23 cellular contexts compared by ENCODE assay signal in genomic region chr4:167023359-167023925, GRCh38.
DNase-seq lines count a peak whose midpoint lies in the region; ATAC-seq, FAIRE-seq and TF ChIP-seq lines count a peak whose summit lies in the region.
"Had no signal": no experiment of that assay in that cellular context is flagged by ENCODE, and none has a peak within 500 bp of the region (broad histone marks: within the 10 kb centered on the region; RNA-seq: fewer than 3 reads in every experiment).

No MANE protein-coding gene starts in this region.

- FAIRE-seq in HepG2 (lab: Jason Lieb, UNC) = no peak
- FAIRE-seq in bronchial epithelial cell (lab: Jason Lieb, UNC) = no peak
- FAIRE-seq: HTR-8/SVneo had no signal

- intact Hi-C loops in HepG2 (cut with micrococcal nuclease; ENCODE audit: unreplicated experiment) (loop anchor here (5.0 kb wide), 1 partner anchor 1129 kb away; no protein-coding TSS in a partner anchor), natural killer cell (cut with micrococcal nuclease) (no loop called here), lower lobe of right lung (cut with DNase I) (no loop called here)

- POLR2A ChIA-PET in HepG2 (lab: Yijun Ruan, JAX) = no interaction called here

- 25% methylated on average over 4 of the region's 4 CpGs for WGBS in liver
- 2% methylated on average over 4 of the region's 4 CpGs for WGBS in HepG2 (ENCODE audit: low lambda C conversion rate)

- H3K4me3 Mint-ChIP-seq in natural killer cell = no peak overlapping the region
- H3K4me3 Mint-ChIP-seq: CD8-positive, alpha-beta memory T cell had no signal

- H3K4me1 ChIP-seq in liver (ENCODE audit: control insufficient read depth in 4 of 4, insufficient read depth in 4 of 4, low read length in 3 of 4) (peaks cover 0 to 16% (median 3%) of the 10 kb centered on the region in 4 donors), HepG2 (ENCODE audit: insufficient read depth, low read length) (no peaks in the 10 kb centered on the region), lower lobe of right lung (no peaks in the 10 kb centered on the region)

- TF ChIP-seq CTCF in liver (IDR thresholded peaks at IDR 0.05; ENCODE audit: low read depth, low read length, missing input control) (no peak), HepG2 (CRISPR knock-in tag; IDR thresholded peaks at IDR 0.05) (no peak), bronchial epithelial cell (IDR thresholded peaks at IDR 0.05; ENCODE audit: insufficient read depth, low read length, severe bottlenecking) (no peak), natural killer cell (IDR thresholded peaks at IDR 0.05) (no peak), lower lobe of right lung (IDR thresholded peaks at IDR 0.05) (no peak)

- TF ChIP-seq EP300 in HepG2 (IDR thresholded peaks at IDR 0.05; ENCODE audit: low read depth in 2 of 2, low read length in 2 of 2) (no peak), HepG2 (CRISPR knock-in tag; IDR thresholded peaks at IDR 0.05; ENCODE audit: borderline replicate concordance) (no peak)

- no peaks in the 10 kb centered on the region for H3K9me3 ChIP-seq in liver (ENCODE audit: control insufficient read depth in 4 of 4, low read length in 3 of 4)
- no peaks in the 10 kb centered on the region for H3K9me3 ChIP-seq in HepG2 (ENCODE audit: low read length)
- H3K9me3 ChIP-seq in lower lobe of right lung = no peaks in the 10 kb centered on the region

- in situ Hi-C loops in HepG2 (cut with HindIII; ENCODE audit: extremely low pct_ligation_motif_present, low pct_unique_long_range_greater_than_20kb) = loop anchor here (5.0 to 25.0 kb wide), 2 partner anchors 264 to 1064 kb away; partner anchors contain the start of gene ANXA10

- H3K4me3 ChIP-seq in liver (ENCODE audit: low read depth in 1 of 3, low read length in 3 of 3) (peak overlapping the region; percentile 16 to 40 (median 16)), HepG2 (replicated peaks in 1 of 3; ENCODE audit: insufficient read depth in 1 of 3, low read depth in 2 of 3, low read length in 3 of 3) (no peak overlapping the region), bronchial epithelial cell (ENCODE audit: low read depth, low read length) (no peak overlapping the region), lower lobe of right lung (no peak overlapping the region)
- H3K4me3 ChIP-seq: PC-9 had no signal

- no peaks in the 10 kb centered on the region for H3K79me2 ChIP-seq in HepG2 (ENCODE audit: insufficient read depth, low read length)

- H3K27ac ChIP-seq in liver (ENCODE audit: low read depth in 1 of 2, low read length in 2 of 2) (peak overlapping the region; percentile 51 to 83), HepG2 (ENCODE audit: extremely low read length, insufficient read depth, low read length) (no peak overlapping the region), lower lobe of right lung (no peak overlapping the region)
- H3K27ac ChIP-seq: C4-2B, KMS-11, PC-9 had no signal

- H4K20me1 ChIP-seq in HepG2 (ENCODE audit: insufficient read depth, low read length) = no peaks in the 10 kb centered on the region

- H3K27ac Mint-ChIP-seq in natural killer cell = no peak overlapping the region
- H3K27ac Mint-ChIP-seq: CD8-positive, alpha-beta memory T cell had no signal

- H3K4me2 ChIP-seq in HepG2 (ENCODE audit: low read depth, low read length) = no peak overlapping the region
- H3K4me2 ChIP-seq: KMS-11, PC-9 had no signal

- no peaks in the 10 kb centered on the region for H3K36me3 Mint-ChIP-seq in natural killer cell
- H3K36me3 Mint-ChIP-seq: CD8-positive, alpha-beta memory T cell had no signal

- DNase-seq in HepG2 (ENCODE audit: low spot score) = no peak
- DNase-seq in bronchial epithelial cell (ENCODE audit: low read depth) = peak; percentile 14
- no peak for DNase-seq in left lobe of liver (ENCODE audit: low spot score)
- DNase-seq in NCI-H1048 (lab: John Stamatoyannopoulos, UW) = no peak
- DNase-seq in natural killer cell = no peak
- DNase-seq in lower lobe of right lung = no peak
- DNase-seq: 8988T; Calu3; CD8-positive, alpha-beta memory T cell; GDM1; H7; IMR-90; NCI-H1694 treated with DMSO at 0.1 percent for 48 hours; NCI-H2081 treated with DMSO at 0.1 percent for 48 hours; NCI-H2171 treated with DMSO at 0.1 percent for 48 hours; NCI-H526; PC-9; RPMI8226; SHP77 had no signal

- CTCF ChIA-PET in HepG2 (lab: Yijun Ruan, JAX; ENCODE audit: low intra/inter-chr PET ratio, low total read pairs) = no interaction called here

- TF ChIP-seq RAD21 in liver (IDR thresholded peaks at IDR 0.05) (no peak), HepG2 (CRISPR knock-in tag; IDR thresholded peaks at IDR 0.05) (no peak)

- peaks cover 2 to 7% of the 10 kb centered on the region in 2 donors for H3K9me3 Mint-ChIP-seq in natural killer cell

- BruUV-seq in HepG2 (replicated peaks; lab: Mats Ljungman, UMichigan) = no TSS peak

- H3K27me3 Mint-ChIP-seq in natural killer cell (ENCODE audit: low read depth in 2 of 2) = no peaks in the 10 kb centered on the region
- H3K27me3 Mint-ChIP-seq: CD8-positive, alpha-beta memory T cell had no signal

- no peak overlapping the region for H2AFZ ChIP-seq in HepG2 (ENCODE audit: low read length)
- H2AFZ ChIP-seq: PC-9 had no signal

- H3K27me3 ChIP-seq in liver (ENCODE audit: control insufficient read depth in 4 of 4, insufficient read depth in 4 of 4, low read length in 3 of 4) (no peaks in the 10 kb centered on the region), HepG2 (ENCODE audit: control insufficient read depth in 1 of 2, insufficient read depth in 2 of 2, low read length in 2 of 2) (no peaks in the 10 kb centered on the region; a peak in 1 of 5 replicates), bronchial epithelial cell (ENCODE audit: control insufficient read depth, insufficient read depth, low read length) (no peaks in the 10 kb centered on the region), lower lobe of right lung (ENCODE audit: low read depth) (no peaks in the 10 kb centered on the region)

- no peak for ATAC-seq in HepG2
- ATAC-seq in left lobe of liver = peak; percentile 64
- no peak for ATAC-seq in natural killer cell
- no peak for ATAC-seq in lower lobe of right lung

- TF ChIP-seq POLR2A in HepG2 (IDR thresholded peaks at IDR 0.05; ENCODE audit: insufficient read depth in 1 of 2, low read depth in 2 of 2, low read length in 2 of 2) = no peak

- H3K9ac ChIP-seq in liver (ENCODE audit: low read depth in 1 of 2, low read length in 2 of 2) (peak overlapping the region; percentile 64 to 83), HepG2 (ENCODE audit: insufficient read depth, low read depth, low read length) (no peak overlapping the region)
- H3K9ac ChIP-seq: KMS-11 had no signal

- no peaks in the 10 kb centered on the region for H3K4me1 Mint-ChIP-seq in natural killer cell
- H3K4me1 Mint-ChIP-seq: CD8-positive, alpha-beta memory T cell had no signal

- H3K36me3 ChIP-seq in liver (ENCODE audit: control insufficient read depth in 4 of 4, insufficient read depth in 3 of 4, low read depth in 1 of 4, low read length in 3 of 4) (no peaks in the 10 kb centered on the region), HepG2 (replicated peaks in 1 of 2; ENCODE audit: control insufficient read depth in 1 of 2, insufficient read depth in 2 of 2, low read length in 2 of 2) (no peaks in the 10 kb centered on the region), bronchial epithelial cell (ENCODE audit: control insufficient read depth, insufficient read depth, low read length) (no peaks in the 10 kb centered on the region), lower lobe of right lung (no peaks in the 10 kb centered on the region)

TF ChIP-seq in liver, 16 proteins besides CTCF, POLR2A, EP300 and RAD21:
- TF ChIP-seq MAX (IDR thresholded peaks at IDR 0.05) = peak; percentile 25
- TF ChIP-seq HNF4A (conservative IDR thresholded peaks at IDR 0.05) = peak in 1 of 2 donors; percentile 42
- peak; percentile 35 for TF ChIP-seq YY1 (IDR thresholded peaks at IDR 0.05)
- no peak for TF ChIP-seq EGR1 (IDR thresholded peaks at IDR 0.05; ENCODE audit: low read depth in 2 of 2)
- TF ChIP-seq HNF4G (IDR thresholded peaks at IDR 0.05) = no peak

TF ChIP-seq in HepG2, 621 proteins besides CTCF, POLR2A, EP300 and RAD21 (continues in another document):
- TF ChIP-seq NR0B2 (CRISPR knock-in tag; IDR thresholded peaks at IDR 0.05) (no peak), ZBTB1 (CRISPR knock-in tag; IDR thresholded peaks at IDR 0.05; ENCODE audit: borderline replicate concordance) (no peak), STAT6 (CRISPR knock-in tag; IDR thresholded peaks at IDR 0.05; ENCODE audit: borderline replicate concordance) (no peak), HNF1B (CRISPR knock-in tag; IDR thresholded peaks at IDR 0.05) (no peak)

Comparison
In these comparisons a context has a peak if more than half of its experiments do, and no peak if none do; other contexts are left out.
1. H3K27ac ChIP-seq: peak in liver (2 of 2); none in HepG2 (single experiment) and lower lobe of right lung (single experiment).
2. H3K4me3 ChIP-seq: peak in liver (3 of 3); none in HepG2 (0 of 3), bronchial epithelial cell (single experiment) and lower lobe of right lung (single experiment).